Comparison of ENCODE assay signal across 8 cellular contexts in genomic region chr12:50085615-50085928, GRCh38. TPM values are rescaled to one million over a fixed set of nuclear protein-coding genes. Genes with fewer than 3 reads are reported as not detected.
DNase-seq lines count a peak whose midpoint lies in the region; ATAC-seq, FAIRE-seq and TF ChIP-seq lines count a peak whose summit lies in the region.

No MANE protein-coding gene starts in this region.

- DNase-seq in K562 (ENCODE audit: extremely low read depth in 1 of 4, low spot score in 3 of 4) = no peak
- no peak for DNase-seq in GF-D8 (lab: John Stamatoyannopoulos, UW)
- no peak for DNase-seq in 8988T
- no peak for DNase-seq in NCI-H1930 (lab: John Stamatoyannopoulos, UW)

- H3K4me3 ChIP-seq in DOHH2 (ENCODE audit: low read length) (peak overlapping the region; percentile 88), K562 (peak overlapping the region; percentile 82), mucosa of rectum (ENCODE audit: low read length in 2 of 2) (peak overlapping the region; percentile 65 to 97)

- H3K4me1 ChIP-seq in DOHH2 (ENCODE audit: control insufficient read depth, low read length) = peaks cover 23% of the 10 kb centered on the region
- peaks cover 10 to 21% of the 10 kb centered on the region in 2 experiments; a peak in 4 of 5 replicates for H3K4me1 ChIP-seq in K562 (replicated peaks in 1 of 2; ENCODE audit: control insufficient read depth in 2 of 2, insufficient read depth in 2 of 2, low read length in 2 of 2)
- H3K4me1 ChIP-seq in mucosa of rectum (ENCODE audit: control insufficient read depth in 2 of 2, insufficient read depth in 2 of 2, low read length in 2 of 2) = peaks cover 20 to 25% of the 10 kb centered on the region in 2 donors

- H3K36me3 ChIP-seq in DOHH2 (ENCODE audit: control insufficient read depth, low read length) (peaks cover 49% of the 10 kb centered on the region), K562 (ENCODE audit: control insufficient read depth, insufficient read depth, low read length) (peaks cover 47% of the 10 kb centered on the region), mucosa of rectum (ENCODE audit: control insufficient read depth in 2 of 2, insufficient read depth in 2 of 2, low read length in 2 of 2) (peaks cover 25 to 34% of the 10 kb centered on the region in 2 donors)

- H3F3A ChIP-seq in DOHH2 (ENCODE audit: control insufficient read depth, insufficient read depth) = peaks cover 16% of the 10 kb centered on the region

- POLR2A ChIA-PET in K562 (lab: Yijun Ruan, JAX) = interaction anchor here (0.6 to 2.5 kb wide), 12 partner anchors 9 to 522 kb away, joined by 3 to 16 read pairs (median 6); partner anchors contain the start of genes CERS5 and GPD1

- peaks cover under 1% of the 10 kb centered on the region; the same call in 1 of the 2 replicates for H3K27me3 ChIP-seq in DOHH2 (ENCODE audit: control insufficient read depth, low read length)
- no peaks in the 10 kb centered on the region for H3K27me3 ChIP-seq in K562 (ENCODE audit: control insufficient read depth in 2 of 2, insufficient read depth in 2 of 2, low read length in 2 of 2)
- no peaks in the 10 kb centered on the region for H3K27me3 ChIP-seq in mucosa of rectum (ENCODE audit: control insufficient read depth in 2 of 2, insufficient read depth in 2 of 2, low read length in 2 of 2)

- ATAC-seq in HG03066 (IDR thresholded peaks at IDR 0.05; ENCODE audit: low read depth, unreplicated experiment) = peak; percentile 3
- no peak for ATAC-seq in K562
- no peak for ATAC-seq in HG03457 (IDR thresholded peaks at IDR 0.05; ENCODE audit: unreplicated experiment)

- in situ Hi-C loops in K562 (cut with MboI) = no loop called here

- H4K20me1 ChIP-seq in DOHH2 (ENCODE audit: control insufficient read depth, insufficient read depth, low read depth, low read length) (no peaks in the 10 kb centered on the region), K562 (replicated peaks; ENCODE audit: control insufficient read depth, insufficient read depth, low read length) (peaks cover 5% of the 10 kb centered on the region)

- H3K9ac ChIP-seq in K562 (ENCODE audit: insufficient read depth in 1 of 2, low read depth in 2 of 2, low read length in 2 of 2) = peak overlapping the region; percentile 58 to 89; a peak in 3 of 4 replicates
- H3K9ac ChIP-seq in mucosa of rectum (ENCODE audit: low read depth in 1 of 2, low read length in 2 of 2) = no peak overlapping the region

- no peak for TF ChIP-seq POLR2A in K562 (conservative IDR thresholded peaks at IDR 0.05)

- TF ChIP-seq RAD21 in K562 (CRISPR knock-in tag; conservative IDR thresholded peaks at IDR 0.05 in 1 of 2, IDR thresholded peaks at IDR 0.05 in 1 of 2) = no peak

- H3K4me2 ChIP-seq in DOHH2 (ENCODE audit: low read length) = peak overlapping the region; percentile 97
- peak overlapping the region; percentile 90 for H3K4me2 ChIP-seq in K562 (ENCODE audit: insufficient read depth, low read length)

- TF ChIP-seq EP300 in K562 (IDR thresholded peaks at IDR 0.05; ENCODE audit: low read length) = no peak

- H3K79me2 ChIP-seq in DOHH2 (ENCODE audit: control insufficient read depth, low read length) (peaks cover 24% of the 10 kb centered on the region), K562 (ENCODE audit: control insufficient read depth, insufficient read depth, low read length) (peaks cover 10% of the 10 kb centered on the region)

- peak overlapping the region; percentile 14; the same call in 1 of the 2 replicates for H2AFZ ChIP-seq in K562 (ENCODE audit: low read depth, low read length)

- BruUV-seq in K562 (replicated peaks; lab: Mats Ljungman, UMichigan) = no TSS peak

- peak; percentile 6 for FAIRE-seq in K562 (lab: Jason Lieb, UNC)

- TF ChIP-seq CTCF in DOHH2 (IDR thresholded peaks at IDR 0.05; ENCODE audit: low read depth, low read length, poor library complexity, severe bottlenecking) (no peak), K562 (IDR thresholded peaks at IDR 0.05 in 2 of 3, conservative IDR thresholded peaks at IDR 0.05 in 1 of 3; ENCODE audit: insufficient read depth in 2 of 3, low read depth in 1 of 3, low read length in 3 of 3) (no peak)

- intact Hi-C loops in K562 (cut with micrococcal nuclease) = loop anchor here (1.0 to 5.0 kb wide), 2 partner anchors 26 to 677 kb away; partner anchors contain the start of gene ATF1

- H3K9me2 ChIP-seq in DOHH2 (replicated peaks; ENCODE audit: control insufficient read depth, low read length) = no peaks in the 10 kb centered on the region

- WGBS in K562 (ENCODE audit: insufficient coverage, low coverage, missing lambda C conversion rate) = 13% methylated on average over 6 of the region's 7 CpGs

- CTCF ChIA-PET in K562 (lab: Yijun Ruan, JAX; ENCODE audit: low intra/inter-chr PET ratio) = interaction anchor here (2.0 kb wide), 1 partner anchor 90 kb away, joined by 10 read pairs; no protein-coding TSS in a partner anchor

- H3K9me3 ChIP-seq in DOHH2 (ENCODE audit: control insufficient read depth, insufficient read depth, low read length) (no peaks in the 10 kb centered on the region), K562 (replicated peaks; ENCODE audit: control insufficient read depth, insufficient read depth, low read depth, low read length) (no peaks in the 10 kb centered on the region), mucosa of rectum (ENCODE audit: control insufficient read depth in 2 of 2, low read length in 2 of 2) (no peaks in the 10 kb centered on the region)

- H3K9me1 ChIP-seq in K562 (ENCODE audit: control insufficient read depth, insufficient read depth, low read length) = no peaks in the 10 kb centered on the region

- H3K27ac ChIP-seq in DOHH2 (ENCODE audit: low read depth, low read length) (peak overlapping the region; percentile 72), K562 (ENCODE audit: extremely low read depth, low read depth, low read length) (peak overlapping the region; percentile 84), mucosa of rectum (ENCODE audit: low read depth in 2 of 2, low read length in 2 of 2) (peak overlapping the region; percentile 78 to 86)

RNA-seq across cellular contexts. Expression of gene SMARCD1, which starts 0.4 kb away (rescaled TPM):
- 100 and 119 TPM in 2 replicates for total RNA-seq in K562 (2011; cell fraction: chromatin; rRNA removed; ENCODE audit: low replicate concordance)
- 57.0 and 69.7 TPM in 2 replicates for total RNA-seq in K562 (2011; cell fraction: nucleolus; rRNA removed)
- 75.5 and 101 TPM in 2 replicates for total RNA-seq in K562 (2011; cell fraction: nucleoplasm; rRNA removed)
- total RNA-seq in K562 (2014; rRNA removed) = 65.3 and 98.3 TPM in 2 replicates
- 43.8 and 47.5 TPM in 2 replicates for total RNA-seq in K562 (2014; rRNA removed; fragmentation: Illumina TruSeq; extraction: Trizol)
- total RNA-seq in K562 (2015; rRNA removed; fragmentation: Illumina TruSeq; extraction: Trizol) = 45.8 and 47.5 TPM in 2 replicates
- 68.2 and 77.0 TPM in 2 replicates for total RNA-seq in K562 (2021)
- polyA plus RNA-seq in K562 (2011; rRNA removed) = 48.0 and 70.5 TPM in 2 replicates
- 52.7 and 56.9 TPM in 2 replicates for polyA plus RNA-seq in K562 (2011; cell fraction: cytosol; rRNA removed)
- 81.1 and 98.9 TPM in 2 replicates for polyA plus RNA-seq in K562 (2011; cell fraction: nucleus; rRNA removed)
- 50.7 and 56.4 TPM in 2 replicates for polyA plus RNA-seq in K562 (2012)
- 85.6 and 91.7 TPM in 2 replicates for polyA plus RNA-seq in K562 (2014; fragmentation: Illumina TruSeq; extraction: Trizol)
- 1 to 10 TPM in 1 of 2 experiments, under 1 TPM in 1; 0.86 to 1.5 TPM for polyA plus RNA-seq in K562 (2014; fragmentation: Nextera tagmentation; extraction: Ambion mirVana)
- polyA plus RNA-seq in K562 (2014; rRNA removed) = 49.1 and 51.3 TPM in 2 replicates
- polyA minus RNA-seq in K562 (2011; rRNA and poly(A)+ RNA removed) = 59.4 and 59.7 TPM in 2 replicates
- 53.8 TPM in 2 replicates for polyA minus RNA-seq in K562 (2011; cell fraction: cytosol; rRNA and poly(A)+ RNA removed)
- polyA minus RNA-seq in K562 (2011; cell fraction: nucleus; rRNA and poly(A)+ RNA removed) = 25.7 and 41.5 TPM in 2 replicates

RNA-seq across cellular contexts. Expression of gene GPD1, which starts 18.2 kb away (rescaled TPM):
- total RNA-seq in K562 (2011; cell fraction: chromatin; rRNA removed; ENCODE audit: low replicate concordance) = 0.51 and 1.1 TPM in 2 replicates
- total RNA-seq in K562 (2011; cell fraction: nucleolus; rRNA removed) = 1.1 and 1.2 TPM in 2 replicates
- 0.51 and 1.5 TPM in 2 replicates for total RNA-seq in K562 (2011; cell fraction: nucleoplasm; rRNA removed)
- total RNA-seq in K562 (2014; rRNA removed) (1.00 and 1.1 TPM in 2 replicates), K562 (2014; rRNA removed; fragmentation: Illumina TruSeq; extraction: Trizol) (0.35 and 0.47 TPM in 2 replicates), K562 (2015; rRNA removed; fragmentation: Illumina TruSeq; extraction: Trizol) (0.40 and 0.45 TPM in 2 replicates), K562 (2021) (0.55 and 0.67 TPM in 2 replicates)
- polyA plus RNA-seq in K562 (2011; rRNA removed) (0.47 and 0.99 TPM in 2 replicates), K562 (2014; fragmentation: Illumina TruSeq; extraction: Trizol) (0.70 and 0.91 TPM in 2 replicates), K562 (2014; fragmentation: Nextera tagmentation; extraction: Ambion mirVana) (under 1 TPM; 0.13 to 0.45 TPM), K562 (2014; rRNA removed) (0.45 and 0.70 TPM in 2 replicates)
- polyA plus RNA-seq in K562 (2011; cell fraction: cytosol; rRNA removed) = 0.13 and 1.7 TPM in 2 replicates
- 0.90 and 1.5 TPM in 2 replicates for polyA plus RNA-seq in K562 (2011; cell fraction: nucleus; rRNA removed)
- 0.29 and 0.72 TPM in 2 replicates for polyA plus RNA-seq in K562 (2012)
- 0.09 and 1.0 TPM in 2 replicates for polyA minus RNA-seq in K562 (2011; rRNA and poly(A)+ RNA removed)
- 0.67 TPM in 1 of 2 replicates, not detected in the other for polyA minus RNA-seq in K562 (2011; cell fraction: cytosol; rRNA and poly(A)+ RNA removed)
- polyA minus RNA-seq in K562 (2011; cell fraction: nucleus; rRNA and poly(A)+ RNA removed) = 0.22 and 0.40 TPM in 2 replicates

RNA-seq across cellular contexts. Expression of gene COX14, which starts 26.5 kb away (rescaled TPM):
- total RNA-seq in K562 (2011; cell fraction: chromatin; rRNA removed; ENCODE audit: low replicate concordance) = 10.7 and 19.2 TPM in 2 replicates
- 22.3 and 29.3 TPM in 2 replicates for total RNA-seq in K562 (2011; cell fraction: nucleolus; rRNA removed)
- total RNA-seq in K562 (2011; cell fraction: nucleoplasm; rRNA removed) = 18.2 and 26.1 TPM in 2 replicates
- total RNA-seq in K562 (2014; rRNA removed) (53.4 and 63.4 TPM in 2 replicates), K562 (2014; rRNA removed; fragmentation: Illumina TruSeq; extraction: Trizol) (46.3 and 50.9 TPM in 2 replicates), K562 (2015; rRNA removed; fragmentation: Illumina TruSeq; extraction: Trizol) (40.9 and 44.8 TPM in 2 replicates), K562 (2021) (51.7 and 65.1 TPM in 2 replicates)
- polyA plus RNA-seq in K562 (2011; rRNA removed) (79.2 and 82.6 TPM in 2 replicates), K562 (2014; fragmentation: Illumina TruSeq; extraction: Trizol) (44.4 and 45.6 TPM in 2 replicates), K562 (2014; fragmentation: Nextera tagmentation; extraction: Ambion mirVana) (100 to 1,000 TPM; 259 to 269 TPM), K562 (2014; rRNA removed) (78.2 and 78.5 TPM in 2 replicates)
- 99.8 and 123 TPM in 2 replicates for polyA plus RNA-seq in K562 (2011; cell fraction: cytosol; rRNA removed)
- polyA plus RNA-seq in K562 (2011; cell fraction: nucleus; rRNA removed) = 34.9 and 36.3 TPM in 2 replicates
- polyA plus RNA-seq in K562 (2012) = 80.4 and 81.0 TPM in 2 replicates
- polyA minus RNA-seq in K562 (2011; rRNA and poly(A)+ RNA removed) = 20.7 and 20.8 TPM in 2 replicates
- 8.3 and 12.1 TPM in 2 replicates for polyA minus RNA-seq in K562 (2011; cell fraction: cytosol; rRNA and poly(A)+ RNA removed)
- polyA minus RNA-seq in K562 (2011; cell fraction: nucleus; rRNA and poly(A)+ RNA removed) = 7.4 and 8.0 TPM in 2 replicates

RNA-seq across cellular contexts. Expression of gene ASIC1, which starts 28.2 kb away (rescaled TPM):
- 4.7 and 13.5 TPM in 2 replicates for total RNA-seq in K562 (2011; cell fraction: chromatin; rRNA removed; ENCODE audit: low replicate concordance)
- 6.7 TPM in 2 replicates for total RNA-seq in K562 (2011; cell fraction: nucleolus; rRNA removed)
- total RNA-seq in K562 (2011; cell fraction: nucleoplasm; rRNA removed) = 6.2 and 10.1 TPM in 2 replicates
- total RNA-seq in K562 (2014; rRNA removed) (0.45 and 0.69 TPM in 2 replicates), K562 (2014; rRNA removed; fragmentation: Illumina TruSeq; extraction: Trizol) (0.15 and 0.22 TPM in 2 replicates), K562 (2015; rRNA removed; fragmentation: Illumina TruSeq; extraction: Trizol) (0.14 and 0.19 TPM in 2 replicates), K562 (2021) (1.2 TPM in 2 replicates)
- polyA plus RNA-seq in K562 (2011; rRNA removed) (1.7 and 2.1 TPM in 2 replicates), K562 (2014; fragmentation: Illumina TruSeq; extraction: Trizol) (0.97 and 1.1 TPM in 2 replicates), K562 (2014; fragmentation: Nextera tagmentation; extraction: Ambion mirVana) (under 1 TPM; 0.01 to 0.17 TPM), K562 (2014; rRNA removed) (0.81 and 1.2 TPM in 2 replicates)
- 2.2 and 2.4 TPM in 2 replicates for polyA plus RNA-seq in K562 (2011; cell fraction: cytosol; rRNA removed)
- polyA plus RNA-seq in K562 (2011; cell fraction: nucleus; rRNA removed) = 6.8 and 7.2 TPM in 2 replicates
- 0.69 and 2.0 TPM in 2 replicates for polyA plus RNA-seq in K562 (2012)
- 1.4 and 1.8 TPM in 2 replicates for polyA minus RNA-seq in K562 (2011; rRNA and poly(A)+ RNA removed)
- polyA minus RNA-seq in K562 (2011; cell fraction: cytosol; rRNA and poly(A)+ RNA removed) = 0.64 and 1.8 TPM in 2 replicates
- 0.78 and 1.2 TPM in 2 replicates for polyA minus RNA-seq in K562 (2011; cell fraction: nucleus; rRNA and poly(A)+ RNA removed)

Comparison
In these comparisons a context has a peak if more than half of its experiments do, and no peak if none do; other contexts are left out.
1. H3K9ac ChIP-seq: peak in K562 (2 of 2); none in mucosa of rectum (0 of 2).
2. Peak in every context shown above with its lines, with median percentiles within 50 percentile points of each other: H3K27ac ChIP-seq and H3K4me3 ChIP-seq.